Comparison of ENCODE assay signal across 10 cellular contexts in the genomic region with DNA sequence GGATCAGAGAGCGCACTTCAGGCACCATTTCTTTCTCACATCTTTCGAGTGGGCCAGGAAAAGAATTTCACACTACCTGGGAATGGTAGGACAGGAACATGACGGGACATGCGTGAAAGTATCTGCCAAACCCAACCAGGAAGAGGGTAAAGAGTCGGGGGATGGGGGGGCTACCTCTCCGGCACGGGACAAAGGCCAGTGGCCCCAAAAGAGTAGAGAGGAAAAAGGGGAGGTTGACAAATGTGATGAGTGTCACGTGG. TPM values are rescaled to one million over a fixed set of nuclear protein-coding genes. Genes with fewer than 3 reads are reported as not detected.
DNase-seq lines count a peak whose midpoint lies in the region; ATAC-seq and TF ChIP-seq lines count a peak whose summit lies in the region.
"Had no signal": no experiment of that assay in that cellular context is flagged by ENCODE, and none has a peak within 500 bp of the region (broad histone marks: within the 10 kb centered on the region; RNA-seq: fewer than 3 reads in every experiment).

No MANE protein-coding gene starts in this region.

- ATAC-seq in activated naive CD4-positive, alpha-beta T cell treated with anti-CD3 and anti-CD28 coated beads, Interleukin-2, amount 50 U/mL, for 72 hours: no peak
- ATAC-seq in GM18870 (IDR thresholded peaks at IDR 0.05; ENCODE audit: unreplicated experiment): no peak

- no peaks in the 10 kb centered on the region for H3K36me3 Mint-ChIP-seq in activated naive CD4-positive, alpha-beta T cell treated with anti-CD3 and anti-CD28 coated beads, Interleukin-2, amount 50 U/mL, for 24 hours
- peaks cover 0 to 6% of the 10 kb centered on the region in 2 donors for H3K36me3 Mint-ChIP-seq in activated naive CD4-positive, alpha-beta T cell treated with anti-CD3 and anti-CD28 coated beads, Interleukin-2, amount 50 U/mL, for 72 hours
- H3K36me3 Mint-ChIP-seq in type B pancreatic cell: no peaks in the 10 kb centered on the region

- H3K9me3 Mint-ChIP-seq in activated naive CD4-positive, alpha-beta T cell treated with anti-CD3 and anti-CD28 coated beads, Interleukin-2, amount 50 U/mL, for 24 hours: no peaks in the 10 kb centered on the region
- H3K9me3 Mint-ChIP-seq in activated naive CD4-positive, alpha-beta T cell treated with anti-CD3 and anti-CD28 coated beads, Interleukin-2, amount 50 U/mL, for 72 hours: no peaks in the 10 kb centered on the region
- H3K9me3 Mint-ChIP-seq in type B pancreatic cell: no peaks in the 10 kb centered on the region

- H3K4me3 Mint-ChIP-seq in activated naive CD4-positive, alpha-beta T cell treated with anti-CD3 and anti-CD28 coated beads, Interleukin-2, amount 50 U/mL, for 24 hours: peak overlapping the region; percentile 71
- H3K4me3 Mint-ChIP-seq in type B pancreatic cell: peak overlapping the region; percentile 82

- no peak for TF ChIP-seq CTCF in breast epithelium (IDR thresholded peaks at IDR 0.05)
- no peak for TF ChIP-seq CTCF in type B pancreatic cell (conservative IDR thresholded peaks at IDR 0.05)

- H3K36me3 ChIP-seq in breast epithelium: no peaks in the 10 kb centered on the region
- no peaks in the 10 kb centered on the region for H3K36me3 ChIP-seq in mucosa of stomach (ENCODE audit: control insufficient read depth, insufficient read depth, low read length)

- H3K27ac Mint-ChIP-seq in activated naive CD4-positive, alpha-beta T cell treated with anti-CD3 and anti-CD28 coated beads, Interleukin-2, amount 50 U/mL, for 24 hours: no peak overlapping the region
- no peak overlapping the region for H3K27ac Mint-ChIP-seq in activated naive CD4-positive, alpha-beta T cell treated with anti-CD3 and anti-CD28 coated beads, Interleukin-2, amount 50 U/mL, for 72 hours
- H3K27ac Mint-ChIP-seq in type B pancreatic cell: peak overlapping the region; percentile 0

- H3K27me3 Mint-ChIP-seq in activated naive CD4-positive, alpha-beta T cell treated with anti-CD3 and anti-CD28 coated beads, Interleukin-2, amount 50 U/mL, for 24 hours: peaks cover 54% of the 10 kb centered on the region
- peaks cover 45% of the 10 kb centered on the region for H3K27me3 Mint-ChIP-seq in type B pancreatic cell

- no peaks in the 10 kb centered on the region for H3K9me3 ChIP-seq in breast epithelium
- H3K9me3 ChIP-seq in mucosa of stomach (ENCODE audit: control insufficient read depth, low read length): no peaks in the 10 kb centered on the region

- H3K4me1 ChIP-seq in breast epithelium (no peaks in the 10 kb centered on the region), mucosa of stomach (ENCODE audit: control insufficient read depth, insufficient read depth, low read length) (peaks cover 8% of the 10 kb centered on the region)

- intact Hi-C loops in breast epithelium (cut with DNase I; ENCODE audit: low total_unique reads): no loop called here
- intact Hi-C loops in posterior vena cava (cut with DNase I): no loop called here

- H3K27me3 ChIP-seq in breast epithelium (no peaks in the 10 kb centered on the region), mucosa of stomach (ENCODE audit: control insufficient read depth, insufficient read depth, low read length) (no peaks in the 10 kb centered on the region)

- H3K4me3 ChIP-seq in breast epithelium: peak overlapping the region; percentile 47 to 94 (median 72)
- H3K4me3 ChIP-seq in mucosa of stomach (ENCODE audit: low read length): peak overlapping the region; percentile 65

- no peak overlapping the region for H3K27ac ChIP-seq in breast epithelium

- peak overlapping the region; percentile 71 for H3K9ac ChIP-seq in mucosa of stomach (ENCODE audit: low read length)

- TF ChIP-seq POLR2A in breast epithelium (IDR thresholded peaks at IDR 0.05): no peak

- DNase-seq in activated naive CD4-positive, alpha-beta T cell treated with anti-CD3 and anti-CD28 coated beads, Interleukin-2, amount 50 U/mL, for 72 hours (ENCODE audit: low spot score in 2 of 2): no peak
- DNase-seq in breast epithelium (ENCODE audit: low spot score in 2 of 2) (no peak), type B pancreatic cell (ENCODE audit: extremely low spot score, unreplicated experiment) (no peak), T-helper 9 cell (no peak), posterior vena cava (ENCODE audit: low spot score) (no peak)
- DNase-seq: NCI-H2081 had no signal

- peaks cover 13% of the 10 kb centered on the region for H3K4me1 Mint-ChIP-seq in activated naive CD4-positive, alpha-beta T cell treated with anti-CD3 and anti-CD28 coated beads, Interleukin-2, amount 50 U/mL, for 24 hours
- H3K4me1 Mint-ChIP-seq in type B pancreatic cell (ENCODE audit: unreplicated experiment): peaks cover 16% of the 10 kb centered on the region

RNA-seq across cellular contexts. Expression of gene BEND7, which starts 0.8 kb away (rescaled TPM):
- not detected for total RNA-seq in activated naive CD4-positive, alpha-beta T cell treated with anti-CD3 and anti-CD28 coated beads, Interleukin-2, amount 50 U/mL, for 72 hours
- 10 to 100 TPM in 2 of 3 donors, 1 to 10 TPM in 1; 9.9 to 19.3 (median 17.7) TPM for total RNA-seq in breast epithelium
- 14.1 and 16.4 TPM in 2 replicates for total RNA-seq in type B pancreatic cell (ENCODE audit: low replicate concordance)
- total RNA-seq in posterior vena cava: 10 to 100 TPM; 10.1 to 21.7 TPM
- total RNA-seq: T-helper 2 cell treated with Interferon-gamma antibody and Interleukin-4, amounts not matched to agents 100 ng/mL and 5 ng/mL, for 36 hours had no signal

RNA-seq across cellular contexts. Expression of gene PRPF18, which starts 57.1 kb away (rescaled TPM):
- 10 to 100 TPM; 19.9 to 31.2 TPM for total RNA-seq in activated naive CD4-positive, alpha-beta T cell treated with anti-CD3 and anti-CD28 coated beads, Interleukin-2, amount 50 U/mL, for 72 hours
- total RNA-seq in breast epithelium (10 to 100 TPM; 29.6 to 48.6 (median 36.7) TPM), type B pancreatic cell (ENCODE audit: low replicate concordance) (16.7 and 20.3 TPM in 2 replicates), posterior vena cava (10 to 100 TPM; 16.8 to 17.3 TPM)

Comparison
In these comparisons a context has a peak if more than half of its experiments do, and no peak if none do; other contexts are left out.
1. RNA of gene BEND7, which starts 0.8 kb away (total RNA-seq): 10.1 to 21.7 TPM in posterior vena cava, 9.9 to 19.3 TPM in breast epithelium and 14.1 to 16.4 TPM in type B pancreatic cell; not detected in activated naive CD4-positive, alpha-beta T cell treated with anti-CD3 and anti-CD28 coated beads, Interleukin-2, amount 50 U/mL, for 72 hours; every median in the first group is over 10 times any median in the second.